36 cellular contexts compared by ENCODE assay signal in the genomic region with DNA sequence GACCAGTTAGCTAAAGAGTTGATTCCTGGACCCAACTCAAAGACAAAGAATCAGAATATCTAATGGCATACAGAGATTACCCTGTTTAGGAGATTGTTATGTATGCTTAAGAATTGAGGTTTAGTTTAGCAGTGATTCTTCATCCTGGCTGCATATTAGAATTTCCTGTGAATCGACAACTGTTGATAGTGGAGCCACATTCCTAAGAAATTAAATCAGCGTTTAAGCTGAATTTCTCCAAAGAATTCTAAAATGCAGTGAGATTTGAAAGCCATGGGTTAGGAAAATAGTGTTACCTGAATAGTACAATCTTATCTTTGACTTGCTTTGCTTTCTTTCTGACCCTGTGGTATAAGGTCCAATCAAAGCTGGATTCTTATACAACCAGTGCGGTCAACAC. TPM values are rescaled to one million over a fixed set of nuclear protein-coding genes. Genes with fewer than 3 reads are reported as not detected.
"Had no signal": no experiment of that assay in that cellular context is flagged by ENCODE, and none has a peak within 500 bp of the region (broad histone marks: within the 10 kb centered on the region; RNA-seq: fewer than 3 reads in every experiment).

No MANE protein-coding gene starts in this region.

- H3K27me3 ChIP-seq: adrenal gland, ascending aorta, colonic mucosa, esophagus squamous epithelium, gastroesophageal sphincter, uterus had no signal

- FAIRE-seq: endometrium, kidney had no signal

- H3K4me2 ChIP-seq: smooth muscle cell had no signal

- H3K79me2 ChIP-seq: parathyroid adenoma had no signal

- H2AFZ ChIP-seq: parathyroid adenoma had no signal

- ATAC-seq: activated T-cell treated with anti-CD3 and anti-CD28 coated beads, Interleukin-2, amount 50 U/mL, for 72 hours; gastroesophageal sphincter; left colon; psoas muscle; stimulated activated memory B cell treated with anti-CD40 and anti-IgM and Interleukin-4, amounts not matched to agents 10 μg/mL and 1 μg/mL and 100 μg/mL, for 72 hours; stimulated activated naive CD8-positive, alpha-beta T cell treated with anti-CD3 and anti-CD28 coated beads, Interleukin-15, amount 100 ng/mL, for 72 hours had no signal

- H3K4me1 ChIP-seq: adrenal gland, ascending aorta, colonic mucosa, esophagus squamous epithelium, gastroesophageal sphincter, parathyroid adenoma, psoas muscle, uterus had no signal

- H3K36me3 ChIP-seq: adrenal gland, ascending aorta, colonic mucosa, esophagus squamous epithelium, gastroesophageal sphincter, uterus had no signal

- DNase-seq: activated CD4-positive, alpha-beta T cell treated with anti-CD3 and anti-CD28 coated beads for 4 hours; activated CD4-positive, alpha-beta T cell treated with anti-CD3 and anti-CD28 coated beads, Interleukin-2, amount 50 U/mL, for 4 hours; activated naive CD4-positive, alpha-beta T cell treated with Interleukin-2 at 50 U/mL for 16 hours; activated T-cell treated with anti-CD3 and anti-CD28 coated beads for 4 hours; activated T-cell treated with anti-CD3 and anti-CD28 coated beads, Interleukin-2, amount 50 U/mL, for 72 hours; adrenal gland; colonic mucosa; effector CD8-positive, alpha-beta T cell; esophagus squamous epithelium; hippocampal formation; kidney; left colon; mammary epithelial cell; naive B cell; nucleus accumbens; psoas muscle; stimulated activated CD4-positive, alpha-beta T cell treated with anti-CD3 and anti-CD28 coated beads, Interleukin-1b, Interleukin-23, amount 100 ng/mL, for 48 hours; stimulated activated CD4-positive, alpha-beta T cell treated with anti-CD3 and anti-CD28 coated beads, Interleukin-4, amount 100 ng/mL, for 4 hours; stimulated activated CD8-positive, alpha-beta memory T cell treated with anti-CD3 and anti-CD28 coated beads, Interleukin-4, amount 100 ng/mL, for 48 hours; stimulated activated naive CD8-positive, alpha-beta T cell treated with anti-CD3 and anti-CD28 coated beads, Interleukin-15, amount 100 ng/mL, for 72 hours; substantia nigra; uterus had no signal

- H3K4me3 ChIP-seq: adrenal gland, ascending aorta, colonic mucosa, esophagus squamous epithelium, gastroesophageal sphincter, psoas muscle, smooth muscle cell, uterus had no signal

- H3K9me3 ChIP-seq: adrenal gland, ascending aorta, colonic mucosa, esophagus squamous epithelium, gastroesophageal sphincter, psoas muscle, uterus had no signal

- H3K27ac ChIP-seq: adrenal gland, ascending aorta, colonic mucosa, epithelial cell of prostate, esophagus squamous epithelium, gastroesophageal sphincter, parathyroid adenoma, psoas muscle, uterus had no signal

RNA-seq across cellular contexts. Expression of a gene that starts 16.4 kb away (rescaled TPM):
- total RNA-seq: activated T-cell treated with anti-CD3 and anti-CD28 coated beads, Interleukin-2, amount 50 U/mL, for 72 hours; adrenal gland; ascending aorta; colonic mucosa; dermis microvascular lymphatic vessel endothelial cell; esophagus squamous epithelium; fibroblast of villous mesenchyme; gastroesophageal sphincter; kidney; left colon; liver; mammary epithelial cell; mesothelial cell of epicardium; psoas muscle; smooth muscle cell; T-helper 1 cell treated with Interleukin-12 subunit alpha and Interleukin-12 subunit beta and Interleukin-4 antibody, amounts not matched to agents 30 ng/mL and 1 ng/mL, for 36 hours; uterus had no signal
- polyA plus RNA-seq: adrenal gland, liver, mammary epithelial cell, neural cell, psoas muscle, smooth muscle cell, thymus had no signal

RNA-seq across cellular contexts. Expression of a gene that starts 44.2 kb away (rescaled TPM):
- total RNA-seq: dermis microvascular lymphatic vessel endothelial cell had no signal
- polyA plus RNA-seq: neural cell had no signal
